ENCODE assay signal across 11 cellular contexts in genomic region chr4:158776106-158776505, GRCh38.
"Had no signal": no experiment of that assay in that cellular context is flagged by ENCODE, and none has a peak within 500 bp of the region (broad histone marks: within the 10 kb centered on the region; RNA-seq: fewer than 3 reads in every experiment).

No MANE protein-coding gene starts in this region.

- H3K36me3 Mint-ChIP-seq: type B pancreatic cell had no signal

- DNase-seq: amniotic stem cell; kidney glomerular epithelial cell; SJCRH30; stimulated activated CD4-positive, alpha-beta T cell treated with anti-CD3 and anti-CD28 coated beads, Interleukin-15, amount 100 ng/mL, for 24 hours; stimulated activated CD4-positive, alpha-beta T cell treated with anti-CD3 and anti-CD28 coated beads, Interleukin-4, amount 100 ng/mL, for 4 hours; stimulated activated naive CD8-positive, alpha-beta T cell treated with anti-CD3 and anti-CD28 coated beads, Interleukin-15, amount 100 ng/mL, for 72 hours had no signal

- H3K4me1 ChIP-seq: prostate gland had no signal

- H3K27me3 ChIP-seq: SJCRH30 had no signal

- H3K27ac Mint-ChIP-seq: activated naive CD4-positive, alpha-beta T cell treated with anti-CD3 and anti-CD28 coated beads, Interleukin-2, amount 50 U/mL, for 72 hours; nephron; stimulated activated naive CD8-positive, alpha-beta T cell treated with anti-CD3 and anti-CD28 coated beads, Interleukin-15, amount 100 ng/mL, for 72 hours; type B pancreatic cell had no signal

- H3K27me3 Mint-ChIP-seq: stimulated activated naive CD8-positive, alpha-beta T cell treated with anti-CD3 and anti-CD28 coated beads, Interleukin-15, amount 100 ng/mL, for 72 hours; type B pancreatic cell had no signal

- ATAC-seq: activated CD4-positive, CD25-positive, alpha-beta regulatory T cell treated with anti-CD3 and anti-CD28 coated beads, Interleukin-2, amount 50 U/mL, for 24 hours; activated naive CD4-positive, alpha-beta T cell treated with anti-CD3 and anti-CD28 coated beads, Interleukin-2, amount 50 U/mL, for 72 hours; stimulated activated naive CD8-positive, alpha-beta T cell treated with anti-CD3 and anti-CD28 coated beads, Interleukin-15, amount 100 ng/mL, for 72 hours had no signal

- H3K9me3 Mint-ChIP-seq: activated naive CD4-positive, alpha-beta T cell treated with anti-CD3 and anti-CD28 coated beads, Interleukin-2, amount 50 U/mL, for 72 hours; nephron; stimulated activated naive CD8-positive, alpha-beta T cell treated with anti-CD3 and anti-CD28 coated beads, Interleukin-15, amount 100 ng/mL, for 72 hours; type B pancreatic cell had no signal

- H3K27ac ChIP-seq: prostate gland, SJCRH30 had no signal

- H3K4me3 ChIP-seq: prostate gland, SJCRH30 had no signal

- H3K9me3 ChIP-seq: prostate gland, SJCRH30 had no signal

- H3K36me3 ChIP-seq: prostate gland, SJCRH30 had no signal

- H3K4me3 Mint-ChIP-seq: nephron; stimulated activated naive CD8-positive, alpha-beta T cell treated with anti-CD3 and anti-CD28 coated beads, Interleukin-15, amount 100 ng/mL, for 72 hours; type B pancreatic cell had no signal
